19 cellular contexts compared by ENCODE assay signal in genomic region chr14:93733646-93734045, GRCh38. TPM values are rescaled to one million over a fixed set of nuclear protein-coding genes. Genes with fewer than 3 reads are reported as not detected.
"Had no signal": no experiment of that assay in that cellular context is flagged by ENCODE, and none has a peak within 500 bp of the region (broad histone marks: within the 10 kb centered on the region; RNA-seq: fewer than 3 reads in every experiment).

No MANE protein-coding gene starts in this region.

- H3K4me1 ChIP-seq: adrenal gland, colonic mucosa, foreskin keratinocyte, heart left ventricle, prostate gland had no signal

- H3K9me3 ChIP-seq: adrenal gland, colonic mucosa, heart left ventricle, prostate gland, thoracic aorta had no signal

- H3K27ac ChIP-seq: adrenal gland, cardiac muscle cell, colonic mucosa, foreskin keratinocyte, heart left ventricle, prostate gland, thoracic aorta had no signal

- H3K4me3 ChIP-seq: adrenal gland, cardiac muscle cell, colonic mucosa, heart left ventricle, lung, prostate gland, thoracic aorta had no signal

- H3K27me3 ChIP-seq: adrenal gland, cardiac muscle cell, colonic mucosa, foreskin keratinocyte, heart left ventricle had no signal

- H3K36me3 ChIP-seq: adrenal gland, cardiac muscle cell, colonic mucosa, heart left ventricle, prostate gland, thoracic aorta had no signal

- ATAC-seq: activated CD8-positive, alpha-beta T cell treated with anti-CD3 and anti-CD28 coated beads for 36 hours; activated T-cell treated with anti-CD3 and anti-CD28 coated beads, Interleukin-2, amount 50 U/mL, for 4 hours; foreskin keratinocyte; heart left ventricle; left colon; naive thymus-derived CD4-positive, alpha-beta T cell; sciatic nerve had no signal

- DNase-seq: activated CD4-positive, alpha-beta T cell treated with anti-CD3 and anti-CD28 coated beads for 48 hours; activated CD8-positive, alpha-beta T cell treated with anti-CD3 and anti-CD28 coated beads for 36 hours; activated effector memory CD4-positive, alpha-beta T cell treated with Interleukin-2 at 50 U/mL for 16 hours; activated T-cell treated with anti-CD3 and anti-CD28 coated beads, Interleukin-2, amount 50 U/mL, for 4 hours; adrenal gland; colonic mucosa; foreskin keratinocyte; heart left ventricle; left colon; naive thymus-derived CD4-positive, alpha-beta T cell; SW 1271 had no signal

RNA-seq across cellular contexts. Expression of gene PRIMA1, which starts 54.6 kb away (rescaled TPM):
- total RNA-seq: activated CD8-positive, alpha-beta T cell treated with anti-CD3 and anti-CD28 coated beads for 36 hours; activated T-cell treated with anti-CD3 and anti-CD28 coated beads, Interleukin-2, amount 50 U/mL, for 4 hours; endothelial cell of umbilical vein; foreskin keratinocyte; mononuclear cell; naive thymus-derived CD4-positive, alpha-beta T cell; T-helper 2 cell treated with Interferon-gamma antibody and Interleukin-4, amounts not matched to agents 100 ng/mL and 5 ng/mL, for 36 hours had no signal
- polyA plus RNA-seq: endothelial cell of umbilical vein; foreskin keratinocyte; naive thymus-derived CD4-positive, alpha-beta T cell had no signal
